ENCODE assay signal across 11 cellular contexts in the genomic region with DNA sequence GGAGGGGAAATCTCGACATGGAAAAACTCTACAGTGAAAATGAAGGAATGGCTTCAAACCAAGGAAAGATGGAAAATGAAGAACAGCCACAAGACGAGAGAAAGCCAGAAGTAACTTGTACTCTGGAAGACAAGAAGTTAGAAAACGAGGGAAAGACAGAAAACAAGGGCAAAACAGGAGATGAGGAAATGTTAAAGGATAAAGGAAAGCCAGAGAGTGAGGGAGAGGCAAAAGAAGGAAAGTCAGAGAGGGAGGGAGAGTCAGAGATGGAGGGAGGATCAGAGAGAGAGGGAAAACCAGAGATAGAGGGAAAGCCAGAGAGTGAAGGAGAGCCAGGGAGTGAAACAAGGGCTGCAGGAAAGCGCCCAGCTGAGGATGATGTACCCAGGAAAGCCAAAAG. TPM values are rescaled to one million over a fixed set of nuclear protein-coding genes. Genes with fewer than 3 reads are reported as not detected.
A peak's percentile ranks its signal among the peaks of the same experiment; 100 is the strongest.
DNase-seq lines count a peak whose midpoint lies in the region; ATAC-seq and TF ChIP-seq lines count a peak whose summit lies in the region.
"Had no signal": no experiment of that assay in that cellular context is flagged by ENCODE, and none has a peak within 500 bp of the region (broad histone marks: within the 10 kb centered on the region; RNA-seq: fewer than 3 reads in every experiment).

No MANE protein-coding gene starts in this region.

- no TSS peak for BruUV-seq in mammary epithelial cell (replicated peaks; lab: Mats Ljungman, UMichigan)

- WGBS in heart right ventricle, 2 donors = 62 to 75% methylated on average over 4 of the region's 4 CpGs
- WGBS in mammary epithelial cell (ENCODE audit: low coverage, missing lambda C conversion rate) = 15% methylated on average over 3 of the region's 4 CpGs
- 52% methylated on average over 4 of the region's 4 CpGs for WGBS in urinary bladder

- H4K20me1 ChIP-seq in mammary epithelial cell (ENCODE audit: insufficient read depth, low read length) = no peaks in the 10 kb centered on the region

- dilution Hi-C loops in mammary epithelial cell (cut with HindIII; ENCODE audit: low sequenced_read_pairs) = no loop called here

- H3K27ac ChIP-seq in heart right ventricle = peak overlapping the region in 6 of 10 donors; percentile 76 to 89 (median 87)
- no peak overlapping the region for H3K27ac ChIP-seq in mammary epithelial cell (ENCODE audit: insufficient read depth, low read depth, low read length)
- peak overlapping the region; percentile 88 for H3K27ac ChIP-seq in urinary bladder (ENCODE audit: low read depth)
- H3K27ac ChIP-seq: HL-60 had no signal

- peaks cover 0 to 5% (median 0%) of the 10 kb centered on the region in 7 donors for H3K27me3 ChIP-seq in heart right ventricle
- no peaks in the 10 kb centered on the region for H3K27me3 ChIP-seq in mammary epithelial cell (ENCODE audit: insufficient read depth, low read length)
- H3K27me3 ChIP-seq in mucosa of stomach (ENCODE audit: control insufficient read depth, insufficient read depth, low read length) = no peaks in the 10 kb centered on the region

- H3K79me2 ChIP-seq in mammary epithelial cell (ENCODE audit: insufficient read depth, low read length) = peaks cover 20% of the 10 kb centered on the region

- DNase-seq in heart right ventricle (no peak), Right ventricle myocardium inferior (ENCODE audit: missing footprints) (no peak), mammary epithelial cell (no peak), DMS79 (lab: John Stamatoyannopoulos, UW) (no peak)
- DNase-seq: DMS153, kidney glomerular epithelial cell had no signal

- peaks cover 0 to 14% (median 0%) of the 10 kb centered on the region in 9 donors for H3K4me1 ChIP-seq in heart right ventricle
- peaks cover 3% of the 10 kb centered on the region for H3K4me1 ChIP-seq in mammary epithelial cell (ENCODE audit: insufficient read depth, low read length)
- no peaks in the 10 kb centered on the region for H3K4me1 ChIP-seq in mucosa of stomach (ENCODE audit: control insufficient read depth, insufficient read depth, low read length)
- H3K4me1 ChIP-seq in urinary bladder (ENCODE audit: insufficient read depth) = no peaks in the 10 kb centered on the region

- peak overlapping the region in 8 of 10 donors; percentile 54 to 74 (median 70) for H3K4me3 ChIP-seq in heart right ventricle
- peak overlapping the region; percentile 59 to 61 (median 59) for H3K4me3 ChIP-seq in mammary epithelial cell (replicated peaks in 1 of 3; ENCODE audit: insufficient read depth in 1 of 3, low read depth in 2 of 3, low read length in 3 of 3)
- no peak overlapping the region for H3K4me3 ChIP-seq in mucosa of stomach (ENCODE audit: low read length)
- peak overlapping the region; percentile 82 for H3K4me3 ChIP-seq in urinary bladder (ENCODE audit: low read depth, low read length)

- in situ Hi-C loops in mammary epithelial cell (cut with MboI; ENCODE audit: low sequenced_read_pairs in 2 of 2) = no loop called here

- H3K36me3 ChIP-seq in heart right ventricle = peaks cover 0 to 25% (median 0%) of the 10 kb centered on the region in 9 donors
- no peaks in the 10 kb centered on the region for H3K36me3 ChIP-seq in mammary epithelial cell (ENCODE audit: insufficient read depth, low read length)
- no peaks in the 10 kb centered on the region for H3K36me3 ChIP-seq in mucosa of stomach (ENCODE audit: control insufficient read depth, insufficient read depth, low read length)
- H3K36me3 ChIP-seq in urinary bladder (ENCODE audit: insufficient read depth) = peaks cover 3% of the 10 kb centered on the region

- no peak for ATAC-seq in heart right ventricle
- no peak for ATAC-seq in Right ventricle myocardium inferior
- no peak for ATAC-seq in GM18858 (IDR thresholded peaks at IDR 0.05; ENCODE audit: unreplicated experiment)
- no peak for ATAC-seq in HG03095 (IDR thresholded peaks at IDR 0.05; ENCODE audit: unreplicated experiment)

- CTCF ChIA-PET in mammary epithelial cell (lab: Charles Lee; ENCODE audit: low non-redundant PET) = no interaction called here

- H3K9me3 ChIP-seq in heart right ventricle (peaks cover 0 to 8% (median 0%) of the 10 kb centered on the region in 11 donors), mammary epithelial cell (replicated peaks; ENCODE audit: insufficient read depth, low read length) (no peaks in the 10 kb centered on the region), mucosa of stomach (ENCODE audit: control insufficient read depth, low read length) (no peaks in the 10 kb centered on the region)

- peak overlapping the region; percentile 82 for H2AFZ ChIP-seq in mammary epithelial cell (ENCODE audit: low read depth, low read length)

- intact Hi-C loops in heart right ventricle (cut with DNase I) = no loop called here
- intact Hi-C loops in Right ventricle myocardium inferior (cut with DNase I) = no loop called here
- intact Hi-C loops in mammary epithelial cell (cut with micrococcal nuclease) = loop anchor here (5.0 kb wide), 2 partner anchors 49 to 101 kb away; a partner anchor contains a TSS

- TF ChIP-seq CTCF in heart right ventricle (IDR thresholded peaks at IDR 0.05) (no peak), mammary epithelial cell (conservative IDR thresholded peaks at IDR 0.05 in 1 of 2, IDR thresholded peaks at IDR 0.05 in 1 of 2; ENCODE audit: extremely low read depth in 1 of 2, insufficient read depth in 1 of 2, low read depth in 1 of 2, low read length in 2 of 2) (no peak)

- peak overlapping the region; percentile 68 for H3K4me2 ChIP-seq in mammary epithelial cell (ENCODE audit: insufficient read depth, low read depth, low read length)

- H3K9ac ChIP-seq in mammary epithelial cell (ENCODE audit: insufficient read depth, low read length) = no peak overlapping the region
- peak overlapping the region; percentile 81 for H3K9ac ChIP-seq in mucosa of stomach (ENCODE audit: low read length)

RNA-seq across cellular contexts. Expression of a gene that starts 1.3 kb away (rescaled TPM):
- 10 to 100 TPM; 57.7 to 73.2 (median 68.4) TPM for total RNA-seq in heart right ventricle
- 100 to 1,000 TPM; 106 to 164 TPM for polyA plus RNA-seq in heart right ventricle
- 64.3 TPM for total RNA-seq in Right ventricle myocardium inferior
- total RNA-seq in mammary epithelial cell = 10 to 100 TPM; 33.3 to 98.1 TPM
- polyA plus RNA-seq in mammary epithelial cell = 35.8 TPM
- polyA minus RNA-seq in mammary epithelial cell = 20.3 TPM
- 42.0 TPM for total RNA-seq in urinary bladder
- 620 TPM for polyA plus RNA-seq in urinary bladder

RNA-seq across cellular contexts. Expression of a gene that starts 21.1 kb away (rescaled TPM):
- total RNA-seq in heart right ventricle (10 to 100 TPM; 16.7 to 25.5 (median 22.0) TPM), Right ventricle myocardium inferior (19.3 TPM), mammary epithelial cell (10 to 100 TPM in 1 of 2 donors, 1 to 10 TPM in 1; 9.3 to 41.2 TPM), urinary bladder (8.8 TPM)
- polyA plus RNA-seq in heart right ventricle (10 to 100 TPM; 30.6 to 38.6 TPM), mammary epithelial cell (22.2 TPM), urinary bladder (153 TPM)
- 28.1 TPM for polyA minus RNA-seq in mammary epithelial cell

RNA-seq across cellular contexts. Expression of a gene that starts 42.1 kb away (rescaled TPM):
- total RNA-seq in heart right ventricle (10 to 100 TPM; 16.6 to 33.0 (median 21.9) TPM), Right ventricle myocardium inferior (25.0 TPM), mammary epithelial cell (10 to 100 TPM; 13.5 to 32.8 TPM), urinary bladder (48.1 TPM)
- polyA plus RNA-seq in heart right ventricle (10 to 100 TPM; 16.8 to 21.9 TPM), mammary epithelial cell (15.6 TPM), urinary bladder (243 TPM)
- not detected for polyA minus RNA-seq in mammary epithelial cell
